In genomic region chr13:45296259-45296658, GRCh38 we compare ENCODE assay signal across 16 cellular contexts. TPM values are rescaled to one million over a fixed set of nuclear protein-coding genes. Genes with fewer than 3 reads are reported as not detected.
DNase-seq lines count a peak whose midpoint lies in the region; ATAC-seq and TF ChIP-seq lines count a peak whose summit lies in the region.
"Had no signal": no experiment of that assay in that cellular context is flagged by ENCODE, and none has a peak within 500 bp of the region (broad histone marks: within the 10 kb centered on the region; RNA-seq: fewer than 3 reads in every experiment).

No MANE protein-coding gene starts in this region.

- in situ Hi-C loops in gastrocnemius medialis (cut with MboI; ENCODE audit: low sequenced_read_pairs in 4 of 4), result no loop called here

- H3K9me3 Mint-ChIP-seq in activated CD8-positive, alpha-beta memory T cell treated with anti-CD3 and anti-CD28 coated beads, Interleukin-2, amount 10 ng/mL, durations not matched to agents 7 days and 5 days (ENCODE audit: low read depth), result no peaks in the 10 kb centered on the region
- no peaks in the 10 kb centered on the region for H3K9me3 Mint-ChIP-seq in stimulated activated memory B cell treated with anti-CD40 and anti-IgM and Interleukin-4, amounts not matched to agents 10 μg/mL and 1 μg/mL and 100 μg/mL, for 72 hours
- H3K9me3 Mint-ChIP-seq: CD14-positive monocyte had no signal

- H3K36me3 Mint-ChIP-seq in activated CD8-positive, alpha-beta memory T cell treated with anti-CD3 and anti-CD28 coated beads, Interleukin-2, amount 10 ng/mL, durations not matched to agents 7 days and 5 days, result peaks cover 4% of the 10 kb centered on the region
- H3K36me3 Mint-ChIP-seq in stimulated activated memory B cell treated with anti-CD40 and anti-IgM and Interleukin-4, amounts not matched to agents 10 μg/mL and 1 μg/mL and 100 μg/mL, for 72 hours, result peaks cover 7% of the 10 kb centered on the region

- H3K27me3 Mint-ChIP-seq in activated CD8-positive, alpha-beta memory T cell treated with anti-CD3 and anti-CD28 coated beads, Interleukin-2, amount 10 ng/mL, durations not matched to agents 7 days and 5 days, result no peaks in the 10 kb centered on the region
- H3K27me3 Mint-ChIP-seq in stimulated activated memory B cell treated with anti-CD40 and anti-IgM and Interleukin-4, amounts not matched to agents 10 μg/mL and 1 μg/mL and 100 μg/mL, for 72 hours, result no peaks in the 10 kb centered on the region
- H3K27me3 Mint-ChIP-seq: activated naive CD8-positive, alpha-beta T cell had no signal

- no peak for DNase-seq in activated CD8-positive, alpha-beta memory T cell treated with anti-CD3 and anti-CD28 coated beads, Interleukin-2, amount 10 ng/mL, durations not matched to agents 7 days and 5 days
- DNase-seq in activated CD8-positive, alpha-beta memory T cell treated with anti-CD3 and anti-CD28 coated beads for 24 hours, result no peak
- DNase-seq in LHCN-M2 (ENCODE audit: low read depth) (peak; percentile 28), dermis blood vessel endothelial cell (peak; percentile 47), gastrocnemius medialis (no peak)
- DNase-seq: activated T-cell treated with anti-CD3 and anti-CD28 coated beads, Interleukin-2, amount 50 U/mL, for 1 hour; cortex of kidney; GDM1; uterus had no signal

- H3K27ac ChIP-seq in gastrocnemius medialis, result peak overlapping the region; percentile 40 to 74 (median 70)
- H3K27ac ChIP-seq: body of pancreas, uterus had no signal

- H3K9me3 ChIP-seq in gastrocnemius medialis, result no peaks in the 10 kb centered on the region
- H3K9me3 ChIP-seq: body of pancreas, uterus had no signal

- CTCF ChIA-PET in activated CD8-positive, alpha-beta memory T cell treated with anti-CD3 and anti-CD28 coated beads, Interleukin-2, amount 10 ng/mL, durations not matched to agents 7 days and 5 days (lab: Charles Lee), result no interaction called here

- H3K36me3 ChIP-seq in gastrocnemius medialis, result no peaks in the 10 kb centered on the region
- H3K36me3 ChIP-seq: uterus had no signal

- no peak overlapping the region for H3K4me3 Mint-ChIP-seq in activated CD8-positive, alpha-beta memory T cell treated with anti-CD3 and anti-CD28 coated beads, Interleukin-2, amount 10 ng/mL, durations not matched to agents 7 days and 5 days
- H3K4me3 Mint-ChIP-seq in stimulated activated memory B cell treated with anti-CD40 and anti-IgM and Interleukin-4, amounts not matched to agents 10 μg/mL and 1 μg/mL and 100 μg/mL, for 72 hours, result no peak overlapping the region
- H3K4me3 Mint-ChIP-seq: CD14-positive monocyte had no signal

- TF ChIP-seq POLR2A in gastrocnemius medialis (IDR thresholded peaks at IDR 0.05), result no peak

- peak overlapping the region; percentile 60 for H3K27ac Mint-ChIP-seq in activated CD8-positive, alpha-beta memory T cell treated with anti-CD3 and anti-CD28 coated beads, Interleukin-2, amount 10 ng/mL, durations not matched to agents 7 days and 5 days
- no peak overlapping the region for H3K27ac Mint-ChIP-seq in stimulated activated memory B cell treated with anti-CD40 and anti-IgM and Interleukin-4, amounts not matched to agents 10 μg/mL and 1 μg/mL and 100 μg/mL, for 72 hours

- H3K27me3 ChIP-seq in gastrocnemius medialis, result peaks cover 0 to 4% (median 0%) of the 10 kb centered on the region in 3 donors
- H3K27me3 ChIP-seq: body of pancreas, uterus had no signal

- ATAC-seq in activated CD8-positive, alpha-beta memory T cell treated with anti-CD3 and anti-CD28 coated beads, Interleukin-2, amount 10 ng/mL, durations not matched to agents 7 days and 5 days, result no peak
- ATAC-seq in gastrocnemius medialis (no peak), HG03354 (IDR thresholded peaks at IDR 0.05; ENCODE audit: poor library complexity, severe bottlenecking, unreplicated experiment) (no peak), GM18873 (IDR thresholded peaks at IDR 0.05; ENCODE audit: low FRiP score, unreplicated experiment) (no peak)
- ATAC-seq in stimulated activated memory B cell treated with anti-CD40 and anti-IgM and Interleukin-4, amounts not matched to agents 10 μg/mL and 1 μg/mL and 100 μg/mL, for 72 hours, result no peak
- ATAC-seq: HCT116 had no signal

- intact Hi-C loops in gastrocnemius medialis (cut with DNase I; ENCODE audit: low total_unique reads), result no loop called here

- peaks cover 24% of the 10 kb centered on the region for H3K4me1 Mint-ChIP-seq in activated CD8-positive, alpha-beta memory T cell treated with anti-CD3 and anti-CD28 coated beads, Interleukin-2, amount 10 ng/mL, durations not matched to agents 7 days and 5 days
- peaks cover 23% of the 10 kb centered on the region for H3K4me1 Mint-ChIP-seq in stimulated activated memory B cell treated with anti-CD40 and anti-IgM and Interleukin-4, amounts not matched to agents 10 μg/mL and 1 μg/mL and 100 μg/mL, for 72 hours

- no peak overlapping the region for H3K4me3 ChIP-seq in gastrocnemius medialis
- H3K4me3 ChIP-seq: body of pancreas, uterus had no signal

- TF ChIP-seq CTCF in gastrocnemius medialis (IDR thresholded peaks at IDR 0.05 in 4 of 5, conservative IDR thresholded peaks at IDR 0.05 in 1 of 5), result no peak

- peaks cover 28 to 32% of the 10 kb centered on the region in 2 donors for H3K4me1 ChIP-seq in gastrocnemius medialis
- H3K4me1 ChIP-seq: body of pancreas, uterus had no signal

RNA-seq across cellular contexts. Expression of gene TPT1, which starts 44.7 kb away (rescaled TPM):
- total RNA-seq in activated CD8-positive, alpha-beta memory T cell treated with anti-CD3 and anti-CD28 coated beads, Interleukin-2, amount 10 ng/mL, durations not matched to agents 7 days and 5 days, result 1,000 to 10,000 TPM; 3,114 to 3,198 TPM
- 1,773 and 1,961 TPM in 2 replicates for total RNA-seq in LHCN-M2 (2014; rRNA removed)
- 3,733 TPM for polyA plus RNA-seq in LHCN-M2 (2012)
- 2,642 and 4,062 TPM in 2 replicates for total RNA-seq in dermis blood vessel endothelial cell
- 1,000 to 10,000 TPM; 4,595 to 7,577 (median 5,951) TPM for total RNA-seq in gastrocnemius medialis

Comparison
In these comparisons a context has a peak if more than half of its experiments do, and no peak if none do; other contexts are left out.
1. DNase-seq: peak in LHCN-M2 (single experiment) and dermis blood vessel endothelial cell (single experiment); none in activated CD8-positive, alpha-beta memory T cell treated with anti-CD3 and anti-CD28 coated beads, Interleukin-2, amount 10 ng/mL, durations not matched to agents 7 days and 5 days (single experiment), activated CD8-positive, alpha-beta memory T cell treated with anti-CD3 and anti-CD28 coated beads for 24 hours (single experiment) and gastrocnemius medialis (0 of 2).